ENCODE assay signal across 2 cellular contexts in the genomic region with DNA sequence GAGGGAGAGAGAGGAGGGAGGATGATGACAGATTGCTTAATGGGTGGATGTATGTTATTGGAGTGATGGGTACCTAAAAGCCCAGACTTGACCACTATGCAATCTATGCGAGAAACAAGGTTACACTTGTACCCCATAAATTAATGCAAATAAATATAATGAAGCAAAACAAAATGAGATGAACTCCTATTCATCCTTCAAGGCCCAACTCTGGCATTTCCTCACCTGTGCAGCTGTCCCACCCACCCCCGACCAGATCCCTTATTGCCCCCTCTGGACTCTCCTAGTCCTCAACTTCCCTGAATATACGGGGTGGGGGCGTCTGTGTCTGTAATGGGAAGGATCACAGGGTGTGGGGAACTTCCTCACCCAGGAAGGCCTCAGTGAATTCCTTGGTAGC.
TF ChIP-seq lines count a peak whose summit lies in the region.

No MANE protein-coding gene starts in this region.

TF ChIP-seq in HEK293, 187 proteins besides CTCF, POLR2A, EP300 and RAD21 (continued from another document):
- no peak for TF ChIP-seq ZNF138 (tag by site-specific recombination; IDR thresholded peaks at IDR 0.05; ENCODE audit: borderline replicate concordance)
- TF ChIP-seq, protein P1, sequence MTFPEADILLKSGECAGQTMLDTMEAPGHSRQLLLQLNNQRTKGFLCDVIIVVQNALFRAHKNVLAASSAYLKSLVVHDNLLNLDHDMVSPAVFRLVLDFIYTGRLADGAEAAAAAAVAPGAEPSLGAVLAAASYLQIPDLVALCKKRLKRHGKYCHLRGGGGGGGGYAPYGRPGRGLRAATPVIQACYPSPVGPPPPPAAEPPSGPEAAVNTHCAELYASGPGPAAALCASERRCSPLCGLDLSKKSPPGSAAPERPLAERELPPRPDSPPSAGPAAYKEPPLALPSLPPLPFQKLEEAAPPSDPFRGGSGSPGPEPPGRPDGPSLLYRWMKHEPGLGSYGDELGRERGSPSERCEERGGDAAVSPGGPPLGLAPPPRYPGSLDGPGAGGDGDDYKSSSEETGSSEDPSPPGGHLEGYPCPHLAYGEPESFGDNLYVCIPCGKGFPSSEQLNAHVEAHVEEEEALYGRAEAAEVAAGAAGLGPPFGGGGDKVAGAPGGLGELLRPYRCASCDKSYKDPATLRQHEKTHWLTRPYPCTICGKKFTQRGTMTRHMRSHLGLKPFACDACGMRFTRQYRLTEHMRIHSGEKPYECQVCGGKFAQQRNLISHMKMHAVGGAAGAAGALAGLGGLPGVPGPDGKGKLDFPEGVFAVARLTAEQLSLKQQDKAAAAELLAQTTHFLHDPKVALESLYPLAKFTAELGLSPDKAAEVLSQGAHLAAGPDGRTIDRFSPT (tag by site-specific recombination; IDR thresholded peaks at IDR 0.05): no peak

TF ChIP-seq in SK-N-SH treated with all-trans-retinoic acid at 6 μM for 48 hours, 23 proteins besides CTCF, POLR2A, EP300 and RAD21 (continued from another document):
- no peak for TF ChIP-seq PATZ1 (CRISPR knock-in tag; IDR thresholded peaks at IDR 0.05; ENCODE audit: borderline replicate concordance)
